25 cellular contexts compared by ENCODE assay signal in genomic region chr11:60908803-60909202, GRCh38. TPM values are rescaled to one million over a fixed set of nuclear protein-coding genes. Genes with fewer than 3 reads are reported as not detected.
"Had no signal": no experiment of that assay in that cellular context is flagged by ENCODE, and none has a peak within 500 bp of the region (broad histone marks: within the 10 kb centered on the region; RNA-seq: fewer than 3 reads in every experiment).

No MANE protein-coding gene starts in this region.

- H3K4me3 Mint-ChIP-seq: activated CD4-positive, alpha-beta memory T cell treated with anti-CD3 and anti-CD28 coated beads, Interleukin-2, amount 10 ng/mL, durations not matched to agents 7 days and 5 days; activated CD4-positive, alpha-beta T cell treated with anti-CD3 and anti-CD28 coated beads, Interleukin-2, amount 10 ng/mL, durations not matched to agents 7 days and 5 days; activated T-cell treated with anti-CD3 and anti-CD28 coated beads, Interleukin-2, amount 50 U/mL, for 24 hours; endodermal cell; immature natural killer cell; natural killer cell treated with Interleukin-12 subunit alpha and Interleukin-12 subunit beta and Interleukin-15 and Interleukin-18, amount 100 ng/mL, for 72 hours had no signal

- H3K27me3 Mint-ChIP-seq: activated T-cell treated with anti-CD3 and anti-CD28 coated beads, Interleukin-2, amount 50 U/mL, for 24 hours; natural killer cell treated with Interleukin-12 subunit alpha and Interleukin-12 subunit beta and Interleukin-15 and Interleukin-18, amount 100 ng/mL, for 72 hours had no signal

- H3K27ac ChIP-seq: stomach, suprapubic skin, tibial artery had no signal

- ATAC-seq: esophagus mucosa; heart left ventricle; left colon; natural killer cell treated with Interleukin-12 subunit alpha and Interleukin-12 subunit beta and Interleukin-15 and Interleukin-18, amount 100 ng/mL, for 72 hours; right cardiac atrium had no signal

- H3K27ac Mint-ChIP-seq: activated CD4-positive, alpha-beta memory T cell treated with anti-CD3 and anti-CD28 coated beads, Interleukin-2, amount 10 ng/mL, durations not matched to agents 7 days and 5 days; activated CD4-positive, alpha-beta T cell treated with anti-CD3 and anti-CD28 coated beads, Interleukin-2, amount 10 ng/mL, durations not matched to agents 7 days and 5 days; activated T-cell treated with anti-CD3 and anti-CD28 coated beads, Interleukin-2, amount 50 U/mL, for 24 hours; endodermal cell had no signal

- DNase-seq: activated CD4-positive, alpha-beta memory T cell treated with anti-CD3 and anti-CD28 coated beads, Interleukin-2, amount 10 ng/mL, durations not matched to agents 7 days and 5 days; activated CD4-positive, alpha-beta T cell treated with anti-CD3 and anti-CD28 coated beads for 1 hour; activated CD4-positive, alpha-beta T cell treated with anti-CD3 and anti-CD28 coated beads, Interleukin-2, amount 10 ng/mL, durations not matched to agents 7 days and 5 days; activated gamma-delta T cell treated with Interleukin-2 at 50 U/mL for 16 hours; activated T-cell treated with anti-CD3 and anti-CD28 coated beads, Interleukin-2, amount 50 U/mL, for 24 hours; amygdala; caudate nucleus; endodermal cell; foreskin fibroblast; heart left ventricle; hypothalamus; immature natural killer cell; kidney; midbrain; posterior cingulate gyrus; right cardiac atrium; spleen; stomach; T-helper 2 cell; tibial artery had no signal

- H3K36me3 ChIP-seq: suprapubic skin had no signal

- H3K9me3 ChIP-seq: heart left ventricle, spleen, stomach, suprapubic skin, tibial artery had no signal

- H3K9me3 Mint-ChIP-seq: activated CD4-positive, alpha-beta memory T cell treated with anti-CD3 and anti-CD28 coated beads, Interleukin-2, amount 10 ng/mL, durations not matched to agents 7 days and 5 days; activated CD4-positive, alpha-beta T cell treated with anti-CD3 and anti-CD28 coated beads, Interleukin-2, amount 10 ng/mL, durations not matched to agents 7 days and 5 days; activated T-cell treated with anti-CD3 and anti-CD28 coated beads, Interleukin-2, amount 50 U/mL, for 24 hours; endodermal cell; immature natural killer cell; natural killer cell treated with Interleukin-12 subunit alpha and Interleukin-12 subunit beta and Interleukin-15 and Interleukin-18, amount 100 ng/mL, for 72 hours had no signal

- H3K36me3 Mint-ChIP-seq: immature natural killer cell; natural killer cell treated with Interleukin-12 subunit alpha and Interleukin-12 subunit beta and Interleukin-15 and Interleukin-18, amount 100 ng/mL, for 72 hours had no signal

- H3K27me3 ChIP-seq: heart left ventricle, spleen, stomach, suprapubic skin, tibial artery had no signal

- H3K4me3 ChIP-seq: heart left ventricle, spleen, stomach, suprapubic skin, tibial artery had no signal

RNA-seq across cellular contexts. Expression of gene TMEM132A, which starts 15.5 kb away (rescaled TPM):
- polyA plus RNA-seq: immature natural killer cell had no signal

RNA-seq across cellular contexts. Expression of gene ZP1, which starts 41.5 kb away (rescaled TPM):
- total RNA-seq: activated CD4-positive, alpha-beta T cell treated with anti-CD3 and anti-CD28 coated beads, Interleukin-2, amount 10 ng/mL, durations not matched to agents 7 days and 5 days; endodermal cell; esophagus mucosa; kidney; natural killer cell treated with Interleukin-12 subunit alpha and Interleukin-12 subunit beta and Interleukin-15 and Interleukin-18, amount 100 ng/mL, for 72 hours; right cardiac atrium; spleen; ureter had no signal
- polyA plus RNA-seq: immature natural killer cell had no signal
